In the genomic region with DNA sequence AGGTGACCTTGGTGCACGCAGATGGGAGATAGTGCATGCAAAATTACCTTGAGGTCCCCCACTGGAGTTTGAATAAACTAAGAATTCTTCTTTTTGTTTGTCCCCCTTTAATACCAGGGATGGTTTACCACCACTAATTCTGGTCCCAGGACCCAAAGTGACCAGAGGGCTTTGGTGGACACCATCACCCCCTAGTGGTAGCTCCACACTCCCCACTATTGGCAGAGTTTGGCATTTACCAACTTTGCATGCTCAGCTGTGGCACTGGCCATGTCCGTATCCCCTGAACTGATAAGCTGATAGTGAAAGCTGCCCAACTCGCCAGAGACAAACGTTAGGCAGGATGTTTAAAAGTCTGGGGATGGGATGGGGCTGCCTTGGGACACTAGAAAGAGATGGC, we compare ENCODE assay signal across 8 cellular contexts.
DNase-seq lines count a peak whose midpoint lies in the region; ATAC-seq and TF ChIP-seq lines count a peak whose summit lies in the region.

No MANE protein-coding gene starts in this region.

- H3K79me2 ChIP-seq in DND-41 (ENCODE audit: insufficient read depth, low read length) = no peaks in the 10 kb centered on the region

- H3K36me3 ChIP-seq in DND-41 (ENCODE audit: insufficient read depth, low read length) = no peaks in the 10 kb centered on the region

- H3K4me2 ChIP-seq in DND-41 (ENCODE audit: insufficient read depth, low read length) = no peak overlapping the region

- peak; percentile 24 for TF ChIP-seq CTCF in DND-41 (IDR thresholded peaks at IDR 0.05; ENCODE audit: borderline replicate concordance, extremely low read depth, low read length, poor library complexity, severe bottlenecking)

- H3K9me3 ChIP-seq in DND-41 (ENCODE audit: insufficient read depth, low read length, severe bottlenecking) = no peaks in the 10 kb centered on the region

- H3K4me1 ChIP-seq in DND-41 (ENCODE audit: insufficient read depth, low read length) = no peaks in the 10 kb centered on the region

- H2AFZ ChIP-seq in DND-41 (ENCODE audit: low read depth, low read length) = no peak overlapping the region

- no peaks in the 10 kb centered on the region for H3K27me3 ChIP-seq in DND-41 (ENCODE audit: insufficient read depth, low read length, poor library complexity)

- no peak overlapping the region for H3K27ac ChIP-seq in DND-41 (ENCODE audit: low read length)

- no peak for ATAC-seq in DND-41 (ENCODE audit: insufficient read depth, low read depth)
- peak; percentile 51 for ATAC-seq in HG02973 (IDR thresholded peaks at IDR 0.05; ENCODE audit: unreplicated experiment)
- ATAC-seq in HG03045 (IDR thresholded peaks at IDR 0.05; ENCODE audit: unreplicated experiment) = no peak

- H3K9ac ChIP-seq in DND-41 (ENCODE audit: low read depth, low read length) = no peak overlapping the region

- no peak overlapping the region for H3K4me3 ChIP-seq in DND-41 (ENCODE audit: low read depth in 1 of 2, low read length in 2 of 2)

- no peaks in the 10 kb centered on the region for H4K20me1 ChIP-seq in DND-41 (ENCODE audit: insufficient read depth, low read length)

- DNase-seq in DND-41 (no peak), RPMI8226 (peak; percentile 38), globus pallidus (ENCODE audit: low spot score) (peak; percentile 81), retina (peak; percentile 56)
- DNase-seq in stimulated activated CD4-positive, alpha-beta T cell treated with anti-CD3 and anti-CD28 coated beads, Interleukin-2, amount 100 ng/mL, for 48 hours = no peak
- no peak for DNase-seq in activated CD4-positive, CD25-positive, alpha-beta regulatory T cell treated with anti-CD3 and anti-CD28 coated beads, Interleukin-2, amount 50 U/mL, for 72 hours

Comparison
In these comparisons a context has a peak if more than half of its experiments do, and no peak if none do; other contexts are left out.
1. DNase-seq: peak in RPMI8226 (single experiment), globus pallidus (single experiment) and retina (single experiment); none in DND-41 (single experiment), stimulated activated CD4-positive, alpha-beta T cell treated with anti-CD3 and anti-CD28 coated beads, Interleukin-2, amount 100 ng/mL, for 48 hours (0 of 2) and activated CD4-positive, CD25-positive, alpha-beta regulatory T cell treated with anti-CD3 and anti-CD28 coated beads, Interleukin-2, amount 50 U/mL, for 72 hours (single experiment).